Comparison of ENCODE assay signal across 8 cellular contexts in genomic region chr14:50040401-50040775, GRCh38.
A peak's percentile ranks its signal among the peaks of the same experiment; 100 is the strongest.
DNase-seq lines count a peak whose midpoint lies in the region; ATAC-seq, FAIRE-seq and TF ChIP-seq lines count a peak whose summit lies in the region.

No MANE protein-coding gene starts in this region.

- peak overlapping the region; percentile 99 for H3K27ac Mint-ChIP-seq in HFFc6
- peak overlapping the region; percentile 98 to 99 for H3K27ac Mint-ChIP-seq in natural killer cell treated with Interleukin-12 subunit alpha and Interleukin-12 subunit beta and Interleukin-15 and Interleukin-18, amount 100 ng/mL, for 72 hours

- intact Hi-C loops in adrenal gland (cut with DNase I) = no loop called here

- H3K36me3 ChIP-seq in bronchial epithelial cell (ENCODE audit: control insufficient read depth, insufficient read depth, low read length) = no peaks in the 10 kb centered on the region
- no peaks in the 10 kb centered on the region for H3K36me3 ChIP-seq in adrenal gland (replicated peaks in 1 of 2)

- H3K27me3 ChIP-seq in bronchial epithelial cell (ENCODE audit: control insufficient read depth, insufficient read depth, low read length) = no peaks in the 10 kb centered on the region
- no peaks in the 10 kb centered on the region for H3K27me3 ChIP-seq in adrenal gland

- no peak for TF ChIP-seq POLR2A in adrenal gland (IDR thresholded peaks at IDR 0.05)

- H3K4me1 ChIP-seq in adrenal gland (replicated peaks in 1 of 2) = peaks cover 11 to 27% of the 10 kb centered on the region in 2 donors

- FAIRE-seq in bronchial epithelial cell (lab: Jason Lieb, UNC) = no peak

- H3K4me3 ChIP-seq in bronchial epithelial cell (ENCODE audit: low read depth, low read length) (no peak overlapping the region), adrenal gland (no peak overlapping the region)

- peaks cover 63% of the 10 kb centered on the region for H3K4me1 Mint-ChIP-seq in HFFc6 (ENCODE audit: low read depth)
- peaks cover 65 to 73% of the 10 kb centered on the region in 2 donors for H3K4me1 Mint-ChIP-seq in natural killer cell treated with Interleukin-12 subunit alpha and Interleukin-12 subunit beta and Interleukin-15 and Interleukin-18, amount 100 ng/mL, for 72 hours (ENCODE audit: low read depth in 2 of 2)

- DNase-seq in CD1c-positive myeloid dendritic cell (ENCODE audit: extremely low spot score) = peak; percentile 89
- peak; percentile 59 for DNase-seq in HFFc6
- peak; percentile 11 for DNase-seq in T follicular helper cell (ENCODE audit: low read depth)
- peak; percentile 80 for DNase-seq in bronchial epithelial cell (ENCODE audit: low read depth)
- DNase-seq in natural killer cell treated with Interleukin-12 subunit alpha and Interleukin-12 subunit beta and Interleukin-15 and Interleukin-18, amount 100 ng/mL, for 72 hours (ENCODE audit: low spot score) = peak; percentile 72
- no peak for DNase-seq in adrenal gland
- DNase-seq in dedifferentiated amniotic fluid mesenchymal stem cell (ENCODE audit: extremely low spot score) = no peak
- no peak for DNase-seq in DMS79 treated with DMSO at 0.1 percent for 48 hours (lab: John Stamatoyannopoulos, UW)

- peak overlapping the region; percentile 76 for H3K4me3 Mint-ChIP-seq in HFFc6
- peak overlapping the region; percentile 85 for H3K4me3 Mint-ChIP-seq in natural killer cell treated with Interleukin-12 subunit alpha and Interleukin-12 subunit beta and Interleukin-15 and Interleukin-18, amount 100 ng/mL, for 72 hours

- peaks cover 3% of the 10 kb centered on the region for H3K27me3 Mint-ChIP-seq in HFFc6 (ENCODE audit: insufficient read depth)
- H3K27me3 Mint-ChIP-seq in natural killer cell treated with Interleukin-12 subunit alpha and Interleukin-12 subunit beta and Interleukin-15 and Interleukin-18, amount 100 ng/mL, for 72 hours = no peaks in the 10 kb centered on the region

- H3K27ac ChIP-seq in adrenal gland = peak overlapping the region in 1 of 5 donors; percentile 74

- peaks cover 3% of the 10 kb centered on the region; the same call in 1 of the 2 replicates for H3K9me3 Mint-ChIP-seq in HFFc6
- H3K9me3 Mint-ChIP-seq in natural killer cell treated with Interleukin-12 subunit alpha and Interleukin-12 subunit beta and Interleukin-15 and Interleukin-18, amount 100 ng/mL, for 72 hours = no peaks in the 10 kb centered on the region

- peak; percentile 53 to 55 for ATAC-seq in natural killer cell treated with Interleukin-12 subunit alpha and Interleukin-12 subunit beta and Interleukin-15 and Interleukin-18, amount 100 ng/mL, for 72 hours

- H3K9me3 ChIP-seq in adrenal gland (replicated peaks in 1 of 3) = no peaks in the 10 kb centered on the region

- peaks cover 4% of the 10 kb centered on the region for H3K36me3 Mint-ChIP-seq in HFFc6 (ENCODE audit: low read depth)
- H3K36me3 Mint-ChIP-seq in natural killer cell treated with Interleukin-12 subunit alpha and Interleukin-12 subunit beta and Interleukin-15 and Interleukin-18, amount 100 ng/mL, for 72 hours = no peaks in the 10 kb centered on the region

- TF ChIP-seq CTCF in HFFc6 (IDR thresholded peaks at IDR 0.05) = no peak
- TF ChIP-seq CTCF in bronchial epithelial cell (IDR thresholded peaks at IDR 0.05; ENCODE audit: insufficient read depth, low read length, severe bottlenecking) = no peak
- TF ChIP-seq CTCF in adrenal gland (IDR thresholded peaks at IDR 0.05) = no peak

- 55 to 71% (median 64%) methylated on average over 3 to 4 of the region's 4 CpGs for WGBS in adrenal gland, 4 donors

Comparison
In these comparisons a context has a peak if more than half of its experiments do, and no peak if none do; other contexts are left out.
1. DNase-seq: peak in CD1c-positive myeloid dendritic cell (single experiment), HFFc6 (single experiment), T follicular helper cell (single experiment), bronchial epithelial cell (single experiment) and natural killer cell treated with Interleukin-12 subunit alpha and Interleukin-12 subunit beta and Interleukin-15 and Interleukin-18, amount 100 ng/mL, for 72 hours (single experiment); none in adrenal gland (0 of 7), dedifferentiated amniotic fluid mesenchymal stem cell (single experiment) and DMS79 treated with DMSO at 0.1 percent for 48 hours (single experiment).